In genomic region chr20:34872604-34873224, GRCh38 we compare ENCODE assay signal across 8 cellular contexts. TPM values are rescaled to one million over a fixed set of nuclear protein-coding genes. Genes with fewer than 3 reads are reported as not detected.
DNase-seq lines count a peak whose midpoint lies in the region; FAIRE-seq and TF ChIP-seq lines count a peak whose summit lies in the region.

Gene GGT7, minus strand, starts transcription at chr20:34872856. Its CDS starts 41 bp downstream, at chr20:34872815.

- H3K4me1 ChIP-seq in astrocyte (ENCODE audit: insufficient read depth, low read length) (peaks cover 23% of the 10 kb centered on the region), vagina (peaks cover 51% of the 10 kb centered on the region)

- peaks cover 8% of the 10 kb centered on the region for H4K20me1 ChIP-seq in astrocyte (ENCODE audit: insufficient read depth, low read length)

- TF ChIP-seq CTCF in astrocyte (IDR thresholded peaks at IDR 0.05; ENCODE audit: insufficient read depth, low read depth, low read length) (peak; percentile 30), vagina (IDR thresholded peaks at IDR 0.05) (peak; percentile 43 to 73 (median 50))

- H3K36me3 ChIP-seq in astrocyte (ENCODE audit: insufficient read depth, low read length) (no peaks in the 10 kb centered on the region), vagina (no peaks in the 10 kb centered on the region)

- H3K9me3 ChIP-seq in astrocyte (ENCODE audit: insufficient read depth, low read depth, low read length): no peaks in the 10 kb centered on the region
- no peaks in the 10 kb centered on the region for H3K9me3 ChIP-seq in vagina

- peak within 1 kb of the TSS; percentile 92 for H2AFZ ChIP-seq in astrocyte (ENCODE audit: low read depth, low read length)

- H3K27ac ChIP-seq in astrocyte (ENCODE audit: low read depth, low read length) (no peak within 1 kb of the TSS), vagina (peak within 1 kb of the TSS; percentile 85)

- no peaks in the 10 kb centered on the region for H3K9me3 Mint-ChIP-seq in astrocyte (ENCODE audit: unreplicated experiment)

- FAIRE-seq in H54 (lab: Jason Lieb, UNC): no peak
- no peak for FAIRE-seq in astrocyte (lab: Jason Lieb, UNC)

- DNase-seq in COR-L47 (lab: John Stamatoyannopoulos, UW): peak; percentile 78
- peak; percentile 76 for DNase-seq in H54 (ENCODE audit: insufficient read length, low spot score)
- peak; percentile 94 for DNase-seq in NCI-H146 (lab: John Stamatoyannopoulos, UW)
- DNase-seq in T-helper 22 cell (ENCODE audit: low read depth): peak; percentile 76
- peak; percentile 36 for DNase-seq in astrocyte (ENCODE audit: low read depth)
- DNase-seq in hippocampal formation (lab: John Stamatoyannopoulos, UW): peak; percentile 54 to 83
- peak; percentile 86 for DNase-seq in retina
- peak in 1 of 2 donors; percentile 87 for DNase-seq in vagina (ENCODE audit: extremely low spot score in 2 of 2)

- H3K4me3 Mint-ChIP-seq in astrocyte (ENCODE audit: unreplicated experiment): peak within 1 kb of the TSS; percentile 86

- peak; percentile 61 for TF ChIP-seq POLR2A in H54 (IDR thresholded peaks at IDR 0.05; ENCODE audit: low read depth, low read length)
- no peak for TF ChIP-seq POLR2A in vagina (IDR thresholded peaks at IDR 0.05)

- no peaks in the 10 kb centered on the region for H3K27me3 ChIP-seq in astrocyte (ENCODE audit: insufficient read depth, low read length)
- no peaks in the 10 kb centered on the region for H3K27me3 ChIP-seq in vagina

- H3K9ac ChIP-seq in astrocyte (ENCODE audit: low read length): peak within 1 kb of the TSS; percentile 70

- H3K79me2 ChIP-seq in astrocyte (ENCODE audit: insufficient read depth, low read length): peaks cover 17% of the 10 kb centered on the region

- H3K4me1 Mint-ChIP-seq in astrocyte (ENCODE audit: low read depth, unreplicated experiment): peaks cover 15% of the 10 kb centered on the region

- H3K27me3 Mint-ChIP-seq in astrocyte (ENCODE audit: low read depth, unreplicated experiment): peaks cover 2% of the 10 kb centered on the region

- H3K36me3 Mint-ChIP-seq in astrocyte (ENCODE audit: low read depth, unreplicated experiment): peaks cover 8% of the 10 kb centered on the region

- intact Hi-C loops in vagina (cut with DNase I): no loop called here

- H3K4me2 ChIP-seq in astrocyte (ENCODE audit: low read length): peak within 1 kb of the TSS; percentile 84

- peak within 1 kb of the TSS; percentile 55 for H3K27ac Mint-ChIP-seq in astrocyte (ENCODE audit: unreplicated experiment)

- H3K4me3 ChIP-seq in astrocyte (ENCODE audit: insufficient read depth, low read depth, low read length) (peak within 1 kb of the TSS; percentile 70), vagina (peak within 1 kb of the TSS; percentile 67 to 83)

RNA-seq across cellular contexts. Expression of gene GGT7, which starts in this region (rescaled TPM):
- total RNA-seq in astrocyte: 15.6 and 17.3 TPM in 2 replicates
- total RNA-seq in vagina: 18.9 TPM
